ENCODE assay signal across 9 cellular contexts in genomic region chr1:100034465-100034864, GRCh38.
DNase-seq lines count a peak whose midpoint lies in the region; ATAC-seq, FAIRE-seq and TF ChIP-seq lines count a peak whose summit lies in the region.
"Had no signal": no experiment of that assay in that cellular context is flagged by ENCODE, and none has a peak within 500 bp of the region (broad histone marks: within the 10 kb centered on the region; RNA-seq: fewer than 3 reads in every experiment).

No MANE protein-coding gene starts in this region.

- H3K27ac ChIP-seq in left ventricle myocardium inferior (replicated peaks), result no peak overlapping the region
- H3K27ac ChIP-seq in right cardiac atrium (ENCODE audit: low read length), result no peak overlapping the region
- H3K27ac ChIP-seq in H1 (ENCODE audit: low read depth, low read length), result no peak overlapping the region
- H3K27ac ChIP-seq: parathyroid adenoma had no signal

- H2BK15ac ChIP-seq in H1 (ENCODE audit: low read length), result no peak overlapping the region

- no peak overlapping the region for H2BK12ac ChIP-seq in H1 (ENCODE audit: low read depth, low read length)

- FAIRE-seq in H1 (lab: Jason Lieb, UNC), result peak; percentile 42

- no peak overlapping the region for H2BK5ac ChIP-seq in H1 (ENCODE audit: low read depth, low read length)

- H3K23me2 ChIP-seq in H1 (ENCODE audit: low read depth, low read length), result peaks cover 6% of the 10 kb centered on the region; the same call in 1 of the 2 replicates

- POLR2A ChIA-PET in H1 (lab: Charles Lee; ENCODE audit: partially characterized antibody), result no interaction called here

- no peaks in the 10 kb centered on the region for H4K20me1 ChIP-seq in H1 (replicated peaks in 1 of 2; ENCODE audit: control insufficient read depth in 1 of 2, insufficient read depth in 2 of 2, low read length in 2 of 2)

- H4K8ac ChIP-seq in H1 (ENCODE audit: extremely low read depth, insufficient read depth, low read length), result no peak overlapping the region

- TF ChIP-seq POLR2A in H1 (IDR thresholded peaks at IDR 0.05; ENCODE audit: control extremely low read depth in 1 of 2, low read depth in 2 of 2, low read length in 2 of 2), result no peak

- CTCF ChIA-PET in H1 (lab: Charles Lee; ENCODE audit: partially characterized antibody), result interaction anchor here (1.1 to 2.5 kb wide), 3 partner anchors 73 to 227 kb away, joined by 3 to 8 read pairs (median 3); no protein-coding TSS in a partner anchor

- H3K9ac ChIP-seq in H1 (replicated peaks in 1 of 4; ENCODE audit: extremely low read depth in 1 of 4, low read depth in 3 of 4, low read length in 3 of 4), result no peak overlapping the region
- H3K9ac ChIP-seq: parathyroid adenoma had no signal

- TF ChIP-seq RAD21 in H1 (IDR thresholded peaks at IDR 0.05 in 1 of 2, conservative IDR thresholded peaks at IDR 0.05 in 1 of 2; ENCODE audit: low read depth in 2 of 2, low read length in 2 of 2), result peak; percentile 76 to 77

- H3K27me3 ChIP-seq in left ventricle myocardium inferior (ENCODE audit: low read depth) (no peaks in the 10 kb centered on the region), right cardiac atrium (ENCODE audit: control insufficient read depth, insufficient read depth) (no peaks in the 10 kb centered on the region), H1 (replicated peaks in 1 of 4; ENCODE audit: control insufficient read depth in 3 of 4, extremely low read depth in 1 of 4, insufficient read depth in 3 of 4, low read length in 3 of 4) (no peaks in the 10 kb centered on the region)

- H2AFZ ChIP-seq in H1 (ENCODE audit: low read length), result no peak overlapping the region
- H2AFZ ChIP-seq: parathyroid adenoma had no signal

- no peak for DNase-seq in left ventricle myocardium inferior
- no peak for DNase-seq in right cardiac atrium
- DNase-seq in NCI-H526 (lab: John Stamatoyannopoulos, UW), result peak; percentile 2 to 42
- DNase-seq in H1 (ENCODE audit: low read depth in 1 of 2, low spot score in 2 of 2), result no peak
- DNase-seq in stimulated activated naive CD4-positive, alpha-beta T cell treated with Interleukin-2 at 50 U/mL for 16 hours (lab: John Stamatoyannopoulos, UW), result no peak
- no peak for DNase-seq in NCI-H1930 (lab: John Stamatoyannopoulos, UW)
- no peak for DNase-seq in activated T-cell treated with anti-CD3 and anti-CD28 coated beads for 4 hours

- no peak overlapping the region for H3K56ac ChIP-seq in H1 (replicated peaks; ENCODE audit: insufficient read length, low read depth, low read length)

- no peak overlapping the region for H3K23ac ChIP-seq in H1 (ENCODE audit: insufficient read length)

- H4K91ac ChIP-seq in H1 (replicated peaks; ENCODE audit: insufficient read length, low read length), result no peak overlapping the region

- peaks cover 6 to 24% of the 10 kb centered on the region in 2 experiments; a peak in 3 of 4 replicates for H3K79me2 ChIP-seq in H1 (ENCODE audit: control insufficient read depth in 1 of 2, insufficient read depth in 2 of 2, low read length in 2 of 2)
- H3K79me2 ChIP-seq: parathyroid adenoma had no signal

- no peak overlapping the region for H3K14ac ChIP-seq in H1 (ENCODE audit: insufficient read length)

- TF ChIP-seq CTCF in left ventricle myocardium inferior (IDR thresholded peaks at IDR 0.05; ENCODE audit: borderline replicate concordance), result peak; percentile 17
- TF ChIP-seq CTCF in H1 (IDR thresholded peaks at IDR 0.05; ENCODE audit: control extremely low read depth in 1 of 3, insufficient read depth in 1 of 3, low read depth in 1 of 3, low read length in 3 of 3), result peak in 2 of 3 experiments; percentile 30 to 58; a peak in 2 of 4 replicates

- H3K36me3 ChIP-seq in left ventricle myocardium inferior, result no peaks in the 10 kb centered on the region
- H3K36me3 ChIP-seq in H1 (ENCODE audit: control insufficient read depth in 2 of 4, insufficient read depth in 4 of 4, low read length in 3 of 4), result no peaks in the 10 kb centered on the region; a peak in 1 of 8 replicates

- no peak overlapping the region for H2BK20ac ChIP-seq in H1 (ENCODE audit: low read length)

- no peaks in the 10 kb centered on the region for H3K79me1 ChIP-seq in H1 (ENCODE audit: low read depth, low read length)

- H2BK120ac ChIP-seq in H1 (replicated peaks; ENCODE audit: low read depth, low read length), result no peak overlapping the region

- H3K18ac ChIP-seq in H1 (ENCODE audit: extremely low read depth, low read length), result no peak overlapping the region

- H2AK5ac ChIP-seq in H1 (ENCODE audit: low read depth, low read length), result no peak overlapping the region

- H3K4me2 ChIP-seq in H1 (ENCODE audit: insufficient read depth in 1 of 2, low read depth in 2 of 2, low read length in 2 of 2), result no peak overlapping the region

- H3K9me3 ChIP-seq in left ventricle myocardium inferior (replicated peaks) (no peaks in the 10 kb centered on the region), right cardiac atrium (ENCODE audit: control insufficient read depth, low read length) (no peaks in the 10 kb centered on the region), H1 (ENCODE audit: insufficient read depth in 2 of 2, low read depth in 1 of 2, low read length in 1 of 2) (no peaks in the 10 kb centered on the region)

- peaks cover 27% of the 10 kb centered on the region for H3K4me1 ChIP-seq in left ventricle myocardium inferior
- H3K4me1 ChIP-seq in right cardiac atrium (ENCODE audit: control insufficient read depth, insufficient read depth, low read length), result peaks cover 4% of the 10 kb centered on the region
- H3K4me1 ChIP-seq in H1 (replicated peaks in 1 of 4; ENCODE audit: control insufficient read depth in 3 of 4, insufficient read depth in 4 of 4, low read length in 3 of 4), result no peaks in the 10 kb centered on the region
- H3K4me1 ChIP-seq: parathyroid adenoma had no signal

- intact Hi-C loops in left ventricle myocardium inferior (cut with micrococcal nuclease) (no loop called here), right cardiac atrium (cut with DNase I) (loop anchor here in 1 of 4 donors (10.0 kb wide), 1 partner anchor 230 kb away; no protein-coding TSS in a partner anchor)

- no peak overlapping the region for H3K4me3 ChIP-seq in left ventricle myocardium inferior
- no peak overlapping the region for H3K4me3 ChIP-seq in right cardiac atrium (ENCODE audit: low read length)
- no peak overlapping the region for H3K4me3 ChIP-seq in H1 (ENCODE audit: extremely low read depth in 1 of 4, insufficient read depth in 2 of 4, low read depth in 3 of 4, low read length in 4 of 4)

- no peak for TF ChIP-seq EP300 in H1 (IDR thresholded peaks at IDR 0.05; ENCODE audit: borderline replicate concordance in 1 of 2, low read depth in 2 of 2, low read length in 2 of 2)

- ATAC-seq in right cardiac atrium, result no peak
- no peak for ATAC-seq in HG03039 (IDR thresholded peaks at IDR 0.05; ENCODE audit: unreplicated experiment)

- H3K4ac ChIP-seq in H1 (replicated peaks; ENCODE audit: insufficient read length, low read depth, low read length), result no peak overlapping the region

- H4K5ac ChIP-seq in H1 (ENCODE audit: insufficient read length, low read depth, low read length), result no peak overlapping the region

TF ChIP-seq in H1, 55 proteins besides CTCF, POLR2A, EP300 and RAD21 (continues in another document):
- TF ChIP-seq NRF1 (IDR thresholded peaks at IDR 0.05; ENCODE audit: low read depth, low read length), result no peak
- TF ChIP-seq TAF1 (IDR thresholded peaks at IDR 0.05; ENCODE audit: low read depth, low read length), result no peak
- no peak for TF ChIP-seq EGR1 (IDR thresholded peaks at IDR 0.05; ENCODE audit: borderline replicate concordance, low read depth, low read length)
- no peak for TF ChIP-seq POU5F1 (IDR thresholded peaks at IDR 0.05; ENCODE audit: low read depth, low read length)
- TF ChIP-seq BRCA1 (IDR thresholded peaks at IDR 0.05; ENCODE audit: low read depth, low read length), result no peak
- TF ChIP-seq TCF12 (IDR thresholded peaks at IDR 0.05; ENCODE audit: low read depth, low read length), result no peak
- TF ChIP-seq CHD2 (IDR thresholded peaks at IDR 0.05; ENCODE audit: low read length), result no peak
- TF ChIP-seq RBBP5 (IDR thresholded peaks at IDR 0.05; ENCODE audit: borderline replicate concordance, low read depth, low read length), result no peak
- TF ChIP-seq RNF2 (IDR thresholded peaks at IDR 0.05; ENCODE audit: borderline replicate concordance, low read depth, low read length, missing control alignments, poor library complexity, severe bottlenecking), result no peak
- TF ChIP-seq JUND (IDR thresholded peaks at IDR 0.05; ENCODE audit: low read length), result no peak
- no peak for TF ChIP-seq PHF8 (conservative IDR thresholded peaks at IDR 0.05; ENCODE audit: low read depth, low read length)
- TF ChIP-seq SP1 (IDR thresholded peaks at IDR 0.05; ENCODE audit: low read depth, low read length), result no peak

Comparison
In these comparisons a context has a peak if more than half of its experiments do, and no peak if none do; other contexts are left out.
1. DNase-seq: peak in NCI-H526 (2 of 2); none in left ventricle myocardium inferior (single experiment), right cardiac atrium (0 of 3), H1 (0 of 2), stimulated activated naive CD4-positive, alpha-beta T cell treated with Interleukin-2 at 50 U/mL for 16 hours (single experiment), NCI-H1930 (0 of 2) and activated T-cell treated with anti-CD3 and anti-CD28 coated beads for 4 hours (single experiment).